In genomic region chr18:59733411-59733810, GRCh38 we compare ENCODE assay signal across 22 cellular contexts. TPM values are rescaled to one million over a fixed set of nuclear protein-coding genes. Genes with fewer than 3 reads are reported as not detected.
A peak's percentile ranks its signal among the peaks of the same experiment; 100 is the strongest.
DNase-seq lines count a peak whose midpoint lies in the region; ATAC-seq, FAIRE-seq and TF ChIP-seq lines count a peak whose summit lies in the region.
"Had no signal": no experiment of that assay in that cellular context is flagged by ENCODE, and none has a peak within 500 bp of the region (broad histone marks: within the 10 kb centered on the region; RNA-seq: fewer than 3 reads in every experiment).

No MANE protein-coding gene starts in this region.

- peak overlapping the region; percentile 80 for H3K27ac Mint-ChIP-seq in astrocyte (ENCODE audit: unreplicated experiment)
- H3K27ac Mint-ChIP-seq: CD4-positive, alpha-beta T cell; H9 had no signal

- H3K4me3 Mint-ChIP-seq in astrocyte (ENCODE audit: unreplicated experiment): no peak overlapping the region
- H3K4me3 Mint-ChIP-seq: CD4-positive, alpha-beta T cell; H9 had no signal

- TF ChIP-seq POLR2A in H54 (IDR thresholded peaks at IDR 0.05; ENCODE audit: low read depth, low read length): no peak

- H3K18ac ChIP-seq in mesenchymal stem cell (ENCODE audit: low read depth in 1 of 2, low read length in 2 of 2): no peak overlapping the region

- H3K4ac ChIP-seq in mesenchymal stem cell (ENCODE audit: low read depth in 1 of 2, low read length in 2 of 2): no peak overlapping the region

- H3K23ac ChIP-seq in mesenchymal stem cell (ENCODE audit: low read length in 2 of 2): no peak overlapping the region

- H3K36me3 ChIP-seq in astrocyte (ENCODE audit: insufficient read depth, low read length) (no peaks in the 10 kb centered on the region), mesenchymal stem cell (ENCODE audit: control insufficient read depth in 1 of 2, insufficient read depth in 2 of 2, low read depth in 1 of 2, low read length in 2 of 2) (no peaks in the 10 kb centered on the region)
- H3K36me3 ChIP-seq: BLaER1, MG63, SJCRH30 had no signal

- FAIRE-seq in astrocyte (lab: Jason Lieb, UNC) (no peak), H54 (lab: Jason Lieb, UNC) (no peak)
- FAIRE-seq: K562 had no signal

- no peaks in the 10 kb centered on the region for H3K9me3 ChIP-seq in astrocyte (ENCODE audit: insufficient read depth, low read depth, low read length)
- H3K9me3 ChIP-seq in mesenchymal stem cell (ENCODE audit: control insufficient read depth, low read length): no peaks in the 10 kb centered on the region
- H3K9me3 ChIP-seq: Caco-2, MG63, SJCRH30 had no signal

- peaks cover 2% of the 10 kb centered on the region for H3K27me3 Mint-ChIP-seq in astrocyte (ENCODE audit: low read depth, unreplicated experiment)

- H3K79me1 ChIP-seq in mesenchymal stem cell (replicated peaks; ENCODE audit: low read length, poor library complexity, severe bottlenecking): no peaks in the 10 kb centered on the region

- no peaks in the 10 kb centered on the region for H3K79me2 ChIP-seq in astrocyte (ENCODE audit: insufficient read depth, low read length)

- H4K91ac ChIP-seq in mesenchymal stem cell (ENCODE audit: low read length): no peak overlapping the region

- H3K36me3 Mint-ChIP-seq in astrocyte (ENCODE audit: low read depth, unreplicated experiment): no peaks in the 10 kb centered on the region

- H3K27ac ChIP-seq in astrocyte (ENCODE audit: low read depth, low read length) (no peak overlapping the region), mesenchymal stem cell (ENCODE audit: low read length, poor library complexity, severe bottlenecking) (no peak overlapping the region)
- H3K27ac ChIP-seq: BLaER1, SJCRH30 had no signal

- H4K20me1 ChIP-seq in astrocyte (ENCODE audit: insufficient read depth, low read length): no peaks in the 10 kb centered on the region
- H4K20me1 ChIP-seq: BLaER1 had no signal

- H2BK12ac ChIP-seq in mesenchymal stem cell (ENCODE audit: low read length in 2 of 2): no peak overlapping the region

- ATAC-seq in GM21717 (IDR thresholded peaks at IDR 0.05; ENCODE audit: unreplicated experiment) (no peak), GM18861 (IDR thresholded peaks at IDR 0.05; ENCODE audit: unreplicated experiment) (no peak)
- ATAC-seq: K562, Panc1 had no signal

- H2AK5ac ChIP-seq in mesenchymal stem cell (ENCODE audit: low read length, severe bottlenecking): no peak overlapping the region

- peaks cover 13% of the 10 kb centered on the region for H3K4me1 Mint-ChIP-seq in astrocyte (ENCODE audit: low read depth, unreplicated experiment)

- H3K4me2 ChIP-seq in astrocyte (ENCODE audit: low read length): no peak overlapping the region
- H3K4me2 ChIP-seq in mesenchymal stem cell (ENCODE audit: low read length, poor library complexity, severe bottlenecking): no peak overlapping the region
- H3K4me2 ChIP-seq: BLaER1 had no signal

- peak; percentile 49 for DNase-seq in ELR (ENCODE audit: low read depth)
- peak; percentile 49 for DNase-seq in astrocyte (ENCODE audit: low read depth)
- DNase-seq in mesenchymal stem cell: peak; percentile 3
- DNase-seq in NCI-H2196 (lab: John Stamatoyannopoulos, UW; ENCODE audit: unreplicated experiment): no peak
- DNase-seq in H54 (ENCODE audit: insufficient read length, low spot score): no peak
- DNase-seq: Caco-2; CD4-positive, alpha-beta T cell; GF-D8; H9; MG63; NCI-H1092; NCI-H1436; NCI-H1930; NCI-H524 treated with DMSO at 0.1 percent for 48 hours; SJCRH30; T-helper 1 cell had no signal

- H3K9ac ChIP-seq in astrocyte (ENCODE audit: low read length) (no peak overlapping the region), mesenchymal stem cell (ENCODE audit: low read length) (no peak overlapping the region)
- H3K9ac ChIP-seq: BLaER1 had no signal

- no peak overlapping the region for H3K4me3 ChIP-seq in astrocyte (ENCODE audit: insufficient read depth, low read depth, low read length)
- H3K4me3 ChIP-seq in mesenchymal stem cell (ENCODE audit: insufficient read depth in 1 of 2, low read depth in 1 of 2, low read length in 2 of 2): no peak overlapping the region
- H3K4me3 ChIP-seq: BLaER1, K562, MG63, SJCRH30 had no signal

- H2BK15ac ChIP-seq in mesenchymal stem cell (ENCODE audit: low read depth, poor library complexity, severe bottlenecking): no peak overlapping the region

- H3K4me1 ChIP-seq in astrocyte (ENCODE audit: insufficient read depth, low read length): no peaks in the 10 kb centered on the region
- no peaks in the 10 kb centered on the region for H3K4me1 ChIP-seq in mesenchymal stem cell (ENCODE audit: control insufficient read depth, insufficient read depth, low read depth, low read length)
- H3K4me1 ChIP-seq: BLaER1, Caco-2, SJCRH30 had no signal

- WGBS in mesenchymal stem cell: 40% methylated on average over 1 of the region's 1 CpG

- H2AFZ ChIP-seq in astrocyte (ENCODE audit: low read depth, low read length): no peak overlapping the region
- no peak overlapping the region for H2AFZ ChIP-seq in mesenchymal stem cell (ENCODE audit: low read depth, low read length)

- H3K14ac ChIP-seq in mesenchymal stem cell (ENCODE audit: low read length in 2 of 2): peak overlapping the region in 1 of 2 experiments; percentile 39

- no peak overlapping the region for H4K8ac ChIP-seq in mesenchymal stem cell (ENCODE audit: low read length)

- H2BK5ac ChIP-seq in mesenchymal stem cell (ENCODE audit: low read depth, low read length, poor library complexity, severe bottlenecking): no peak overlapping the region

- H2BK120ac ChIP-seq in mesenchymal stem cell (ENCODE audit: low read depth, low read length): no peak overlapping the region

- H3K27me3 ChIP-seq in astrocyte (ENCODE audit: insufficient read depth, low read length) (no peaks in the 10 kb centered on the region), mesenchymal stem cell (ENCODE audit: control insufficient read depth in 1 of 2, insufficient read depth in 1 of 2, low read length in 2 of 2) (no peaks in the 10 kb centered on the region)
- H3K27me3 ChIP-seq: BLaER1, MG63, SJCRH30 had no signal

- no peaks in the 10 kb centered on the region for H3K9me3 Mint-ChIP-seq in astrocyte (ENCODE audit: unreplicated experiment)
- H3K9me3 Mint-ChIP-seq: CD4-positive, alpha-beta T cell; H9 had no signal

- TF ChIP-seq CTCF in astrocyte (IDR thresholded peaks at IDR 0.05; ENCODE audit: insufficient read depth, low read depth, low read length): no peak

RNA-seq across cellular contexts. Expression of gene CCBE1, which starts 36.2 kb away (rescaled TPM):
- total RNA-seq in astrocyte: 2.7 and 4.1 TPM in 2 replicates
- 0.47 TPM for polyA plus RNA-seq in mesenchymal stem cell (2013, experiment 1 of 2)
- polyA plus RNA-seq in mesenchymal stem cell (2013, experiment 2 of 2): 0.48 TPM
- total RNA-seq: A673; CD4-positive, alpha-beta T cell; SJCRH30 had no signal
- polyA plus RNA-seq: K562 had no signal

Comparison
In these comparisons a context has a peak if more than half of its experiments do, and no peak if none do; other contexts are left out.
1. DNase-seq: peak in ELR (single experiment), astrocyte (single experiment) and mesenchymal stem cell (single experiment); none in NCI-H2196 (single experiment) and H54 (single experiment).